Comparison of ENCODE assay signal across 13 cellular contexts in the genomic region with DNA sequence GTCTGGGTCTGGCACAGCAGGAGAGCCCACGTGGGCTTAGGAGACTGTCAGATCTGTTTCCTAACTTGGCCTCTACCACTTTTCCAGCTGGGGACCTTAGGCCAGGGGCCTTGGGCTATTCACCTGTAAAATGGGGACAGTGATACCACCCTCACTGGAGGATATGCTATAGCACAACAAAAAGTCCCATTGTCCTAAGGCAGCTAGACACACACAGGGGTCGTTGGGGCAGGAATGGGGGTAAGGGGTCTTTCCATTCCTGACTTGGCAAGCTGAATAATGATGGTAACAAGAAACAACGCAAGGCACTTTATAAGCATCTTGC. TPM values are rescaled to one million over a fixed set of nuclear protein-coding genes. Genes with fewer than 3 reads are reported as not detected.
A peak's percentile ranks its signal among the peaks of the same experiment; 100 is the strongest.
DNase-seq lines count a peak whose midpoint lies in the region; ATAC-seq and TF ChIP-seq lines count a peak whose summit lies in the region.
"Had no signal": no experiment of that assay in that cellular context is flagged by ENCODE, and none has a peak within 500 bp of the region (broad histone marks: within the 10 kb centered on the region; RNA-seq: fewer than 3 reads in every experiment).

No MANE protein-coding gene starts in this region.

- no peak for ATAC-seq in HCT116
- no peak for ATAC-seq in natural killer cell
- ATAC-seq in GM18868 (IDR thresholded peaks at IDR 0.05; ENCODE audit: unreplicated experiment), result no peak
- ATAC-seq: left lobe of liver, PC-3 had no signal

- H3K36me3 ChIP-seq in BLaER1 (peaks cover 12% of the 10 kb centered on the region), HCT116 (ENCODE audit: control insufficient read depth in 1 of 2, insufficient read depth in 2 of 2, low read length in 2 of 2) (no peaks in the 10 kb centered on the region; a peak in 1 of 4 replicates)

- no peak overlapping the region for H2AFZ ChIP-seq in HCT116 (ENCODE audit: low read depth, low read length, poor library complexity, severe bottlenecking)

- H3K27ac ChIP-seq in BLaER1 (peak overlapping the region; percentile 92), HCT116 (ENCODE audit: low read depth, low read length) (no peak overlapping the region)

- RAD21 ChIA-PET in HCT116 (lab: Charles Lee; ENCODE audit: low non-redundant PET in 1 of 2, low total read pairs in 2 of 2, uncharacterized antibody in 2 of 2, unreplicated experiment in 2 of 2), result no interaction called here

- H3K27ac Mint-ChIP-seq in activated naive CD8-positive, alpha-beta T cell, result peak overlapping the region; percentile 68
- peak overlapping the region; percentile 93 to 99 for H3K27ac Mint-ChIP-seq in natural killer cell

- H3K4me1 ChIP-seq in BLaER1, result peaks cover 90% of the 10 kb centered on the region
- peaks cover 31 to 62% of the 10 kb centered on the region in 2 experiments; a peak in 3 of 4 replicates for H3K4me1 ChIP-seq in HCT116 (ENCODE audit: control insufficient read depth in 1 of 2, insufficient read depth in 2 of 2, low read length in 2 of 2)

- H3K4me1 Mint-ChIP-seq in activated naive CD8-positive, alpha-beta T cell (ENCODE audit: low read depth), result peaks cover 66% of the 10 kb centered on the region
- peaks cover 54 to 84% of the 10 kb centered on the region in 2 donors for H3K4me1 Mint-ChIP-seq in natural killer cell

- no peak for TF ChIP-seq POLR2A in HCT116 (IDR thresholded peaks at IDR 0.05; ENCODE audit: borderline replicate concordance, extremely low read depth, insufficient read depth, insufficient read length)

- H3K79me2 ChIP-seq in HCT116 (ENCODE audit: insufficient read depth, low read length), result peaks cover 14% of the 10 kb centered on the region

- H3K9me3 ChIP-seq in BLaER1, result no peaks in the 10 kb centered on the region
- H3K9me3 ChIP-seq in HCT116 (ENCODE audit: control insufficient read depth in 1 of 2, insufficient read depth in 1 of 2, low read depth in 1 of 2, low read length in 2 of 2), result no peaks in the 10 kb centered on the region

- H3K36me3 Mint-ChIP-seq in activated naive CD8-positive, alpha-beta T cell, result no peaks in the 10 kb centered on the region
- H3K36me3 Mint-ChIP-seq in natural killer cell, result no peaks in the 10 kb centered on the region

- H3K27me3 Mint-ChIP-seq in activated naive CD8-positive, alpha-beta T cell, result no peaks in the 10 kb centered on the region
- no peaks in the 10 kb centered on the region for H3K27me3 Mint-ChIP-seq in natural killer cell (ENCODE audit: low read depth in 2 of 2)

- peak overlapping the region; percentile 73 for H3K9ac ChIP-seq in BLaER1
- peak overlapping the region; percentile 5; the same call in 1 of the 2 replicates for H3K9ac ChIP-seq in HCT116 (ENCODE audit: low read length)

- no peak overlapping the region for H3K4me3 Mint-ChIP-seq in activated naive CD8-positive, alpha-beta T cell
- peak overlapping the region; percentile 98 for H3K4me3 Mint-ChIP-seq in natural killer cell

- H3K4me3 ChIP-seq in BLaER1 (peak overlapping the region; percentile 0; the same call in 1 of the 2 replicates), HCT116 (replicated peaks in 1 of 2; ENCODE audit: low read depth in 1 of 2, low read length in 2 of 2) (no peak overlapping the region), foreskin fibroblast (ENCODE audit: low read depth in 1 of 2, low read length in 2 of 2) (no peak overlapping the region)

- intact Hi-C loops in HCT116 (cut with micrococcal nuclease), result loop anchor here (5.0 kb wide), 1 partner anchor 155 kb away; no protein-coding TSS in a partner anchor
- intact Hi-C loops in natural killer cell (cut with micrococcal nuclease), result loop anchor here (10.0 kb wide), 1 partner anchor 208 kb away; the partner anchor contains the start of genes ANKRD54 and EIF3L

- H3K27me3 ChIP-seq in BLaER1, result no peaks in the 10 kb centered on the region
- H3K27me3 ChIP-seq in HCT116 (ENCODE audit: insufficient read depth, low read length), result no peaks in the 10 kb centered on the region

- H3K9me3 Mint-ChIP-seq in activated naive CD8-positive, alpha-beta T cell (ENCODE audit: low read depth), result no peaks in the 10 kb centered on the region
- H3K9me3 Mint-ChIP-seq in natural killer cell, result no peaks in the 10 kb centered on the region

- CTCF ChIA-PET in HCT116 (lab: Charles Lee), result interaction anchor here (1.0 to 1.8 kb wide), 5 partner anchors 9 to 91 kb away, joined by 3 to 5 read pairs (median 3); no protein-coding TSS in a partner anchor

- H4K20me1 ChIP-seq in BLaER1 (peaks cover 10% of the 10 kb centered on the region; the same call in 1 of the 2 replicates), HCT116 (ENCODE audit: insufficient read depth) (no peaks in the 10 kb centered on the region)

- no TSS peak for BruUV-seq in HCT116 (replicated peaks; lab: Mats Ljungman, UMichigan)

- no peaks in the 10 kb centered on the region for H3K9me2 ChIP-seq in HCT116 (ENCODE audit: insufficient read depth)

- peak overlapping the region; percentile 90 for H3K4me2 ChIP-seq in BLaER1
- peak overlapping the region; percentile 44; the same call in 1 of the 2 replicates for H3K4me2 ChIP-seq in HCT116 (ENCODE audit: low read length)

- POLR2A ChIA-PET in HCT116 (lab: Charles Lee), result interaction anchor here (0.5 to 2.6 kb wide), 4 partner anchors 21 to 157 kb away, joined by 3 to 6 read pairs (median 4); partner anchors contain the start of genes LGALS1 and PDXP

- no peak for DNase-seq in HCT116 (ENCODE audit: low read depth, low spot score)
- no peak for DNase-seq in natural killer cell
- DNase-seq in GDM1 (lab: John Stamatoyannopoulos, UW), result no peak
- DNase-seq in foreskin fibroblast, result no peak
- no peak for DNase-seq in NCI-H226
- DNase-seq: NCI-H2171 treated with DMSO at 0.1 percent for 48 hours; PC-3; stimulated activated CD4-positive, alpha-beta T cell treated with anti-CD3 and anti-CD28 coated beads, Interleukin-1b, Interleukin-23, amount 100 ng/mL, for 48 hours; T1000 had no signal

- no peak for TF ChIP-seq RAD21 in HCT116 (IDR thresholded peaks at IDR 0.05; ENCODE audit: low read depth)

- TF ChIP-seq CTCF in HCT116 (IDR thresholded peaks at IDR 0.05 in 2 of 3, conservative IDR thresholded peaks at IDR 0.05 in 1 of 3; ENCODE audit: borderline replicate concordance in 1 of 3, insufficient read depth in 1 of 3, low read depth in 2 of 3, low read length in 2 of 3) (no peak), natural killer cell (IDR thresholded peaks at IDR 0.05) (no peak), foreskin fibroblast (IDR thresholded peaks at IDR 0.05; ENCODE audit: low read depth, low read length) (no peak)

TF ChIP-seq in HCT116, 20 proteins besides CTCF, POLR2A, EP300 and RAD21 (continues in another document):
- TF ChIP-seq MAX (IDR thresholded peaks at IDR 0.05) (no peak), JUND (IDR thresholded peaks at IDR 0.05) (no peak), FOSL1 (IDR thresholded peaks at IDR 0.05; ENCODE audit: low read depth) (no peak), EZH2phosphoT487 (IDR thresholded peaks at IDR 0.05; ENCODE audit: borderline replicate concordance) (no peak), ELF1 (IDR thresholded peaks at IDR 0.05; ENCODE audit: borderline replicate concordance, low read depth) (no peak), POLR2AphosphoS5 (IDR thresholded peaks at IDR 0.05; ENCODE audit: low read depth, low read length) (no peak), SRF (IDR thresholded peaks at IDR 0.05; ENCODE audit: low read depth) (no peak), TCF7L2 (IDR thresholded peaks at IDR 0.05; ENCODE audit: borderline replicate concordance, extremely low read depth, insufficient read depth, insufficient read length) (no peak), EGR1 (IDR thresholded peaks at IDR 0.05; ENCODE audit: low read depth) (no peak), SP1 (IDR thresholded peaks at IDR 0.05; ENCODE audit: low read depth) (no peak), SIN3A (IDR thresholded peaks at IDR 0.05; ENCODE audit: low read depth) (no peak), EZH2 (IDR thresholded peaks at IDR 0.05) (no peak), CBX3 (IDR thresholded peaks at IDR 0.05; ENCODE audit: low read depth) (no peak), YY1 (IDR thresholded peaks at IDR 0.05; ENCODE audit: extremely low read depth, insufficient replicate concordance, low read depth, low read length) (no peak)
- TF ChIP-seq, protein P1, sequence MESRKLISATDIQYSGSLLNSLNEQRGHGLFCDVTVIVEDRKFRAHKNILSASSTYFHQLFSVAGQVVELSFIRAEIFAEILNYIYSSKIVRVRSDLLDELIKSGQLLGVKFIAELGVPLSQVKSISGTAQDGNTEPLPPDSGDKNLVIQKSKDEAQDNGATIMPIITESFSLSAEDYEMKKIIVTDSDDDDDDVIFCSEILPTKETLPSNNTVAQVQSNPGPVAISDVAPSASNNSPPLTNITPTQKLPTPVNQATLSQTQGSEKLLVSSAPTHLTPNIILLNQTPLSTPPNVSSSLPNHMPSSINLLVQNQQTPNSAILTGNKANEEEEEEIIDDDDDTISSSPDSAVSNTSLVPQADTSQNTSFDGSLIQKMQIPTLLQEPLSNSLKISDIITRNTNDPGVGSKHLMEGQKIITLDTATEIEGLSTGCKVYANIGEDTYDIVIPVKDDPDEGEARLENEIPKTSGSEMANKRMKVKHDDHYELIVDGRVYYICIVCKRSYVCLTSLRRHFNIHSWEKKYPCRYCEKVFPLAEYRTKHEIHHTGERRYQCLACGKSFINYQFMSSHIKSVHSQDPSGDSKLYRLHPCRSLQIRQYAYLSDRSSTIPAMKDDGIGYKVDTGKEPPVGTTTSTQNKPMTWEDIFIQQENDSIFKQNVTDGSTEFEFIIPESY (IDR thresholded peaks at IDR 0.05; ENCODE audit: extremely low read depth, insufficient replicate concordance, low read length), result no peak
- TF ChIP-seq, protein P2, sequence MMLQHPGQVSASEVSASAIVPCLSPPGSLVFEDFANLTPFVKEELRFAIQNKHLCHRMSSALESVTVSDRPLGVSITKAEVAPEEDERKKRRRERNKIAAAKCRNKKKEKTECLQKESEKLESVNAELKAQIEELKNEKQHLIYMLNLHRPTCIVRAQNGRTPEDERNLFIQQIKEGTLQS (IDR thresholded peaks at IDR 0.05), result no peak

RNA-seq across cellular contexts. Expression of gene SH3BP1, which starts 2.6 kb away (rescaled TPM):
- 48.4 TPM for total RNA-seq in HCT116 (2021; ENCODE audit: unreplicated experiment)
- polyA plus RNA-seq in HCT116 (2012), result 72.9 and 82.7 TPM in 2 replicates
- total RNA-seq in natural killer cell, result 100 to 1,000 TPM; 163 to 189 (median 163) TPM

RNA-seq across cellular contexts. Expression of gene PDXP, which starts 21.6 kb away (rescaled TPM):
- 42.7 TPM for total RNA-seq in HCT116 (2021; ENCODE audit: unreplicated experiment)
- polyA plus RNA-seq in HCT116 (2012), result 43.9 and 52.6 TPM in 2 replicates
- total RNA-seq in natural killer cell, result 10 to 100 TPM in 2 of 3 donors, 1 to 10 TPM in 1; 8.3 to 14.2 (median 13.4) TPM

RNA-seq across cellular contexts. Expression of gene GGA1, which starts 28.3 kb away (rescaled TPM):
- total RNA-seq in HCT116 (2021; ENCODE audit: unreplicated experiment) (89.8 TPM), natural killer cell (10 to 100 TPM; 69.3 to 87.8 (median 80.2) TPM)
- 61.4 and 61.5 TPM in 2 replicates for polyA plus RNA-seq in HCT116 (2012)

RNA-seq across cellular contexts. Expression of gene LGALS1, which starts 38.5 kb away (rescaled TPM):
- total RNA-seq in HCT116 (2021; ENCODE audit: unreplicated experiment) (1,080 TPM), natural killer cell (100 to 1,000 TPM; 195 to 218 (median 214) TPM)
- 2,758 and 2,875 TPM in 2 replicates for polyA plus RNA-seq in HCT116 (2012)

RNA-seq across cellular contexts. Expression of gene NOL12, which starts 49.2 kb away (rescaled TPM):
- total RNA-seq in HCT116 (2021; ENCODE audit: unreplicated experiment) (31.4 TPM), natural killer cell (10 to 100 TPM; 28.0 to 45.1 (median 39.0) TPM)
- 19.2 and 28.2 TPM in 2 replicates for polyA plus RNA-seq in HCT116 (2012)
